8 cellular contexts compared by ENCODE assay signal in the genomic region with DNA sequence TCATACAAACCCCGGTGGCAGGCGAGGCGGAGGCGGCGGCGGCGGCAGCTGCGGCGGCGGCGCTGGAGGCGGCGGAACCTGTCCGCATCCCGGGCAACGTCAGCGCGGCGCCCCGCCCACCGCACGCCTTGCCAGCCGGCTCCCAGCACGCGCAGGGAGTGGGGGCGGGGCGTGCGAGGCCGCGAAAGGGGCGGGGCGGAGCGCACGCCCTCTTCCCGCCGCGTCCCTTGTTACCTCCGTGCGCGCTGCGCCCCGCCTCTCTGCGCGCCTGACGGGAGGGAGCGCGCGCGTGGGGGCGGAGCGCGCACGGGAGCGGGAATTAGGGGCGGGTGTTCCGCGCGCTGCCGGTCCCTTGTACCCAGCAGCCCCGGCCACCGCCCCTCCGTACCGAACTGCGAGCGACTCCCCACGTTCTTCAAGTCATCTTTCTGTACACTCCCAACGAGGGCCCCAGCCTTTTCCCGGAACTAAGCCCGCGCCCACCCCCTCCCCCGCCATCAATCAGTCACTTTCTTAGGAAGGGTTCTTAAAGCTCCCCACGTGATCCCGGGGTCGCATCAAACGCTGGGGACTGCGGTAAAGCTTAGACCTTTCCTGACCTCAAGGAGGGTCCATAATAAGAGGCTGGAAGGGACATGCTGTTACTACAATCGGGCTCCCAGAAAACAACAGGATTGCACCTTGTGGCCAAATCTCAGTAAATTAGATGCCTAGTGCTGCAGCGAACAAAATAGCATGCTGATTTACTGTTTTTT. TPM values are rescaled to one million over a fixed set of nuclear protein-coding genes. Genes with fewer than 3 reads are reported as not detected.
DNase-seq lines count a peak whose midpoint lies in the region; ATAC-seq and TF ChIP-seq lines count a peak whose summit lies in the region.

A gene with protein sequence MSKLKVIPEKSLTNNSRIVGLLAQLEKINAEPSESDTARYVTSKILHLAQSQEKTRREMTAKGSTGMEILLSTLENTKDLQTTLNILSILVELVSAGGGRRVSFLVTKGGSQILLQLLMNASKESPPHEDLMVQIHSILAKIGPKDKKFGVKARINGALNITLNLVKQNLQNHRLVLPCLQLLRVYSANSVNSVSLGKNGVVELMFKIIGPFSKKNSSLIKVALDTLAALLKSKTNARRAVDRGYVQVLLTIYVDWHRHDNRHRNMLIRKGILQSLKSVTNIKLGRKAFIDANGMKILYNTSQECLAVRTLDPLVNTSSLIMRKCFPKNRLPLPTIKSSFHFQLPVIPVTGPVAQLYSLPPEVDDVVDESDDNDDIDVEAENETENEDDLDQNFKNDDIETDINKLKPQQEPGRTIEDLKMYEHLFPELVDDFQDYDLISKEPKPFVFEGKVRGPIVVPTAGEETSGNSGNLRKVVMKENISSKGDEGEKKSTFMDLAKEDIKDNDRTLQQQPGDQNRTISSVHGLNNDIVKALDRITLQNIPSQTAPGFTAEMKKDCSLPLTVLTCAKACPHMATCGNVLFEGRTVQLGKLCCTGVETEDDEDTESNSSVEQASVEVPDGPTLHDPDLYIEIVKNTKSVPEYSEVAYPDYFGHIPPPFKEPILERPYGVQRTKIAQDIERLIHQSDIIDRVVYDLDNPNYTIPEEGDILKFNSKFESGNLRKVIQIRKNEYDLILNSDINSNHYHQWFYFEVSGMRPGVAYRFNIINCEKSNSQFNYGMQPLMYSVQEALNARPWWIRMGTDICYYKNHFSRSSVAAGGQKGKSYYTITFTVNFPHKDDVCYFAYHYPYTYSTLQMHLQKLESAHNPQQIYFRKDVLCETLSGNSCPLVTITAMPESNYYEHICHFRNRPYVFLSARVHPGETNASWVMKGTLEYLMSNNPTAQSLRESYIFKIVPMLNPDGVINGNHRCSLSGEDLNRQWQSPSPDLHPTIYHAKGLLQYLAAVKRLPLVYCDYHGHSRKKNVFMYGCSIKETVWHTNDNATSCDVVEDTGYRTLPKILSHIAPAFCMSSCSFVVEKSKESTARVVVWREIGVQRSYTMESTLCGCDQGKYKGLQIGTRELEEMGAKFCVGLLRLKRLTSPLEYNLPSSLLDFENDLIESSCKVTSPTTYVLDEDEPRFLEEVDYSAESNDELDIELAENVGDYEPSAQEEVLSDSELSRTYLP (minus strand): TSS at position 80 of the 755 bp plus-strand sequence. CDS start 29,421 bp downstream, outside the sequence.

- peaks cover 5% of the 10 kb centered on the region for H3K79me1 ChIP-seq in trophoblast cell (ENCODE audit: low read length)

- peak within 1 kb of the TSS; percentile 43 for H3K27ac ChIP-seq in trophoblast cell (ENCODE audit: low read depth, low read length)
- peak within 1 kb of the TSS; percentile 83 to 94 (median 88) for H3K27ac ChIP-seq in tibial nerve

- peak within 1 kb of the TSS; percentile 5 for H2BK5ac ChIP-seq in trophoblast cell (ENCODE audit: low read depth, low read length, poor library complexity)

- no peak within 1 kb of the TSS for H2BK12ac ChIP-seq in trophoblast cell (ENCODE audit: low read length)

- H3K9ac ChIP-seq in trophoblast cell (ENCODE audit: low read length): peak within 1 kb of the TSS; percentile 69

- peak within 1 kb of the TSS; percentile 80 for H4K8ac ChIP-seq in trophoblast cell (ENCODE audit: low read depth, low read length)

- H4K12ac ChIP-seq in trophoblast cell (ENCODE audit: low read depth, low read length): peak within 1 kb of the TSS; percentile 77

- peak within 1 kb of the TSS; percentile 41 for H2BK120ac ChIP-seq in trophoblast cell (ENCODE audit: insufficient read depth, low read length, poor library complexity)

- WGBS in trophoblast cell (ENCODE audit: extremely low coverage, insufficient coverage, insufficient read length): no CpG with 5 or more reads among the region's 78 CpGs
- WGBS in tibial nerve, 2 donors: 0 to 1% methylated on average over 21 to 48 of the region's 78 CpGs

- H3K14ac ChIP-seq in trophoblast cell (ENCODE audit: low read length): peak within 1 kb of the TSS; percentile 28

- DNase-seq in GM12865 (ENCODE audit: low read depth) (peak; percentile 98), NCI-H128 (lab: John Stamatoyannopoulos, UW; ENCODE audit: unreplicated experiment) (peak; percentile 89), SW 1271 (lab: John Stamatoyannopoulos, UW) (peak; percentile 60 to 93), Right ventricle myocardium superior (peak; percentile 99), trophoblast cell (peak; percentile 94 to 98), tibial nerve (ENCODE audit: low spot score in 2 of 2) (peak; percentile 89 to 92)
- peak; percentile 93 for DNase-seq in activated naive CD8-positive, alpha-beta T cell treated with anti-CD3 and anti-CD28 coated beads, Interleukin-2, amount 50 U/mL, for 16 hours (ENCODE audit: low read depth, low spot score)

- H3K23ac ChIP-seq in trophoblast cell (ENCODE audit: low read length): no peak within 1 kb of the TSS

- no peak within 1 kb of the TSS for H2AK5ac ChIP-seq in trophoblast cell (ENCODE audit: low read length)

- ATAC-seq in HG02678 (IDR thresholded peaks at IDR 0.05; ENCODE audit: unreplicated experiment) (peak; percentile 83), Right ventricle myocardium superior (ENCODE audit: poor library complexity) (peak; percentile 97)

- intact Hi-C loops in Right ventricle myocardium superior (cut with DNase I): loop anchor here (5.0 kb wide), 1 partner anchor 65 kb away; no protein-coding TSS in a partner anchor

- H3K36me3 ChIP-seq in trophoblast cell (ENCODE audit: control insufficient read depth in 1 of 2, insufficient read depth in 2 of 2, low read length in 2 of 2) (no peaks in the 10 kb centered on the region), tibial nerve (no peaks in the 10 kb centered on the region)

- no peaks in the 10 kb centered on the region for H3K4me1 ChIP-seq in trophoblast cell (ENCODE audit: control insufficient read depth in 1 of 2, insufficient read depth in 2 of 2, low read length in 2 of 2)
- peaks cover 0 to 13% (median 2%) of the 10 kb centered on the region in 4 donors for H3K4me1 ChIP-seq in tibial nerve

- H3K27me3 ChIP-seq in trophoblast cell (ENCODE audit: insufficient read depth, low read length) (no peaks in the 10 kb centered on the region), tibial nerve (no peaks in the 10 kb centered on the region)

- peaks cover 3% of the 10 kb centered on the region for H3K79me2 ChIP-seq in trophoblast cell (ENCODE audit: control insufficient read depth, insufficient read depth, low read length, poor library complexity)

- H3K4me3 ChIP-seq in GM12865 (ENCODE audit: low read depth, low read length) (peak within 1 kb of the TSS; percentile 95), trophoblast cell (ENCODE audit: low read depth, low read length) (peak within 1 kb of the TSS; percentile 97), tibial nerve (peak within 1 kb of the TSS; percentile 73 to 98 (median 88))

- peak; percentile 16 to 72 for TF ChIP-seq POLR2A in tibial nerve (IDR thresholded peaks at IDR 0.05)

- TF ChIP-seq CTCF in GM12865 (IDR thresholded peaks at IDR 0.05; ENCODE audit: insufficient read depth, low read depth, low read length, missing control alignments): no peak
- TF ChIP-seq CTCF in tibial nerve (IDR thresholded peaks at IDR 0.05): no peak

- peak within 1 kb of the TSS; percentile 28 for H3K18ac ChIP-seq in trophoblast cell (ENCODE audit: low read length)

- TF ChIP-seq EP300 in tibial nerve (IDR thresholded peaks at IDR 0.05): peak in 1 of 2 donors; percentile 41

- no peaks in the 10 kb centered on the region for H3K9me3 ChIP-seq in trophoblast cell (ENCODE audit: insufficient read depth, low read depth, low read length)
- no peaks in the 10 kb centered on the region for H3K9me3 ChIP-seq in tibial nerve

- H2AFZ ChIP-seq in trophoblast cell (ENCODE audit: insufficient read depth, low read length, poor library complexity): peak within 1 kb of the TSS; percentile 94

- peak within 1 kb of the TSS; percentile 83 for H3K4me2 ChIP-seq in trophoblast cell (ENCODE audit: low read length)

- H4K91ac ChIP-seq in trophoblast cell (ENCODE audit: low read depth, low read length): peak within 1 kb of the TSS; percentile 71

- no peak within 1 kb of the TSS for H3K4ac ChIP-seq in trophoblast cell (ENCODE audit: low read depth, low read length)

RNA-seq across cellular contexts. Expression of the gene that starts here (rescaled TPM):
- total RNA-seq in Right ventricle myocardium superior: 78.3 TPM
- polyA plus RNA-seq in trophoblast cell (2013): 10.8 and 11.1 TPM in 2 replicates
- total RNA-seq in tibial nerve: 10 to 100 TPM; 16.9 to 35.2 (median 20.5) TPM

Comparison
In these comparisons a context has a peak if more than half of its experiments do, and no peak if none do; other contexts are left out.
1. Peak in every context shown above with its lines: DNase-seq, ATAC-seq, H3K4me3 ChIP-seq and H3K27ac ChIP-seq.